In the genomic region with DNA sequence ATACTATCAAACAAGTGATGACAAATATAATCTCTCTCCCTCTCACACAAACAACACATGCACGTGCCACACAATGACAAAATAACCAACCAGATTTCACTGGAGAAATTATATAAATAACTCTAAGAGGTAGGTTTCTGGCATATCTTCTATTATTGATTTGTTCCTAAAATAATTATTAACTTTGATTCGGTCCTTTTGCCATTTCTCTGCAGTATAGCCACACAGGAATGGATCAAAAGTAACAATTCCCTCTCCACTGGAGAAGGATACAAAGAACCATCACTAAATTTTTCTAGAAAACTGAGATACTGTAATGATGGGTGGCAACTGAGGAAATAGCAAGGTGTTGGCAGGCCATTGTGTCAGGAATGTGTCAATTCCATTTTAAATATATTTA, we compare ENCODE assay signal across 24 cellular contexts. TPM values are rescaled to one million over a fixed set of nuclear protein-coding genes. Genes with fewer than 3 reads are reported as not detected.
"Had no signal": no experiment of that assay in that cellular context is flagged by ENCODE, and none has a peak within 500 bp of the region (broad histone marks: within the 10 kb centered on the region; RNA-seq: fewer than 3 reads in every experiment).

No MANE protein-coding gene starts in this region.

- H3K4me3 Mint-ChIP-seq: activated CD8-positive, alpha-beta T cell treated with anti-CD3 and anti-CD28 coated beads, Interleukin-2, amount 10 ng/mL, durations not matched to agents 7 days and 5 days; activated naive CD8-positive, alpha-beta T cell had no signal

- H3K27ac Mint-ChIP-seq: activated CD8-positive, alpha-beta T cell treated with anti-CD3 and anti-CD28 coated beads, Interleukin-2, amount 10 ng/mL, durations not matched to agents 7 days and 5 days had no signal

- DNase-seq: activated CD4-positive, alpha-beta T cell treated with anti-CD3 and anti-CD28 coated beads for 48 hours; activated CD4-positive, alpha-beta T cell treated with anti-CD3 and anti-CD28 coated beads, Interleukin-2, amount 50 U/mL, for 4 hours; activated CD4-positive, CD25-positive, alpha-beta regulatory T cell treated with anti-CD3 and anti-CD28 coated beads, Interleukin-2, amount 50 U/mL, for 72 hours; activated CD8-positive, alpha-beta memory T cell treated with anti-CD3 and anti-CD28 coated beads, Interleukin-2, amount 50 U/mL, for 48 hours; activated CD8-positive, alpha-beta T cell treated with anti-CD3 and anti-CD28 coated beads, Interleukin-2, amount 10 ng/mL, durations not matched to agents 7 days and 5 days; activated effector memory CD4-positive, alpha-beta T cell treated with Interleukin-2 at 50 U/mL for 16 hours; activated naive CD4-positive, alpha-beta T cell treated with Interleukin-2 at 50 U/mL for 16 hours; activated T-cell treated with anti-CD3 and anti-CD28 coated beads, Interleukin-2, amount 50 U/mL, for 1 hour; brain microvascular endothelial cell; MM.1S; NCI-H1105; NCI-H1436; NCI-H1694 treated with DMSO at 0.1 percent for 48 hours; NCI-H2029 treated with DMSO at 0.1 percent for 48 hours; NCI-H510A treated with DMSO at 0.1 percent for 48 hours; NCI-H69; PC-9; SHP77 treated with DMSO at 0.1 percent for 48 hours; T-cell had no signal

- H2AFZ ChIP-seq: PC-9 had no signal

- H3K27ac ChIP-seq: brain microvascular endothelial cell, PC-9, VCaP had no signal

- H3K27me3 ChIP-seq: brain microvascular endothelial cell had no signal

- H3K4me2 ChIP-seq: PC-9 had no signal

- H3K4me3 ChIP-seq: PC-9 had no signal

- ATAC-seq: activated CD8-positive, alpha-beta T cell treated with anti-CD3 and anti-CD28 coated beads, Interleukin-2, amount 10 ng/mL, durations not matched to agents 7 days and 5 days; T-cell had no signal

- H3K27me3 Mint-ChIP-seq: activated naive CD8-positive, alpha-beta T cell; T-cell had no signal

- H3K9me3 Mint-ChIP-seq: T-cell had no signal

RNA-seq across cellular contexts. Expression of a gene that starts 44.0 kb away (rescaled TPM):
- total RNA-seq: activated CD8-positive, alpha-beta T cell treated with anti-CD3 and anti-CD28 coated beads, Interleukin-2, amount 10 ng/mL, durations not matched to agents 7 days and 5 days; cardiac septum; PC-9; SK-MEL-5; T-cell; T-helper 2 cell treated with Interferon-gamma antibody and Interleukin-4, amounts not matched to agents 100 ng/mL and 5 ng/mL, for 36 hours had no signal
